Comparison of ENCODE assay signal across 14 cellular contexts in the genomic region with DNA sequence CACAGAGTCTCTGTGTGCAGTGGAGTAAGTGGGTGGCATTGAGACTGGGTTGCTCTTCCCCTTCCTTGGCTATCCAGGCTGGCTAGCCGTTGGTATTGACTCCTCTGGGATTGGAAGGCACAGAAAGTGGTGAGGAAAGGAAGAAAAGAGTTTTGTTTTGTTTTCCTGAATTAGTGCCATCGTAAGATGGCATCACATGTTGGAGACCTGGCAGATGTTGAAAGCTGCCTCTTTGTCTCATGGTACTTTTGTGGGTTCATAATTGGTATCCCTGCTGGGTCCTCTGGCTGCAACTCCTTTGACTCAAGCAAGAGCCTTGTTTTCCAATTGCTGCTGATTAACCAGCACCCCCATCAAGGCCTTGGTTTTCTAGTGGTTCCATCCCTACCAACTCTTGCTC.
DNase-seq lines count a peak whose midpoint lies in the region; ATAC-seq and TF ChIP-seq lines count a peak whose summit lies in the region.
"Had no signal": no experiment of that assay in that cellular context is flagged by ENCODE, and none has a peak within 500 bp of the region (broad histone marks: within the 10 kb centered on the region; RNA-seq: fewer than 3 reads in every experiment).

No MANE protein-coding gene starts in this region.

- no peak for TF ChIP-seq EP300 in esophagus muscularis mucosa (IDR thresholded peaks at IDR 0.05)

- H3K27ac Mint-ChIP-seq in natural killer cell treated with Interleukin-12 subunit alpha and Interleukin-12 subunit beta and Interleukin-15 and Interleukin-18, amount 100 ng/mL, for 72 hours = peak overlapping the region; percentile 64 to 69
- H3K27ac Mint-ChIP-seq in natural killer cell = no peak overlapping the region
- H3K27ac Mint-ChIP-seq: GM23338, H9 had no signal

- H3K4me1 ChIP-seq in esophagus muscularis mucosa = peaks cover 0 to 8% (median 2%) of the 10 kb centered on the region in 4 donors
- H3K4me1 ChIP-seq: Caco-2 had no signal

- no peak for DNase-seq in natural killer cell treated with Interleukin-12 subunit alpha and Interleukin-12 subunit beta and Interleukin-15 and Interleukin-18, amount 100 ng/mL, for 72 hours (ENCODE audit: low spot score)
- DNase-seq in natural killer cell = no peak
- DNase-seq in SK-MEL-5 (ENCODE audit: low read depth, low spot score) = peak; percentile 86
- DNase-seq in medulla oblongata (ENCODE audit: extremely low spot score) = peak; percentile 64
- DNase-seq in esophagus muscularis mucosa (ENCODE audit: extremely low spot score) = no peak
- DNase-seq: Caco-2; CD8-positive, alpha-beta memory T cell; H9; IMR-90 had no signal

- in situ Hi-C loops in SK-MEL-5 (cut with HindIII; ENCODE audit: low pct_unique_long_range_greater_than_20kb, low sequenced_read_pairs) = no loop called here

- H3K27me3 ChIP-seq in esophagus muscularis mucosa = no peaks in the 10 kb centered on the region

- H3K27ac ChIP-seq in esophagus muscularis mucosa (replicated peaks in 1 of 4) = no peak overlapping the region

- H3K36me3 ChIP-seq in esophagus muscularis mucosa = no peaks in the 10 kb centered on the region

- no peak for ATAC-seq in natural killer cell treated with Interleukin-12 subunit alpha and Interleukin-12 subunit beta and Interleukin-15 and Interleukin-18, amount 100 ng/mL, for 72 hours
- ATAC-seq in natural killer cell = no peak
- no peak for ATAC-seq in HG03457 (IDR thresholded peaks at IDR 0.05; ENCODE audit: unreplicated experiment)
- no peak for ATAC-seq in GM21825 (IDR thresholded peaks at IDR 0.05; ENCODE audit: unreplicated experiment)
- ATAC-seq: GM12878, GM23338 had no signal

- TF ChIP-seq CTCF in natural killer cell (IDR thresholded peaks at IDR 0.05) (no peak), esophagus muscularis mucosa (IDR thresholded peaks at IDR 0.05) (no peak)

- H3K27me3 Mint-ChIP-seq in natural killer cell treated with Interleukin-12 subunit alpha and Interleukin-12 subunit beta and Interleukin-15 and Interleukin-18, amount 100 ng/mL, for 72 hours = peaks cover 0 to 2% of the 10 kb centered on the region in 2 donors
- peaks cover 0 to 3% of the 10 kb centered on the region in 2 donors for H3K27me3 Mint-ChIP-seq in natural killer cell (ENCODE audit: low read depth in 2 of 2)
- H3K27me3 Mint-ChIP-seq: CD8-positive, alpha-beta memory T cell had no signal

- no peak for TF ChIP-seq POLR2A in esophagus muscularis mucosa (IDR thresholded peaks at IDR 0.05; ENCODE audit: low read depth)

- intact Hi-C loops in natural killer cell (cut with micrococcal nuclease) (no loop called here), esophagus muscularis mucosa (cut with DNase I) (no loop called here)

- H3K4me3 Mint-ChIP-seq in natural killer cell treated with Interleukin-12 subunit alpha and Interleukin-12 subunit beta and Interleukin-15 and Interleukin-18, amount 100 ng/mL, for 72 hours = peak overlapping the region; percentile 25
- H3K4me3 Mint-ChIP-seq in natural killer cell = no peak overlapping the region
- H3K4me3 Mint-ChIP-seq: CD14-positive monocyte; CD8-positive, alpha-beta memory T cell; GM23338; H9 had no signal

- peaks cover 29% of the 10 kb centered on the region in 2 donors for H3K4me1 Mint-ChIP-seq in natural killer cell treated with Interleukin-12 subunit alpha and Interleukin-12 subunit beta and Interleukin-15 and Interleukin-18, amount 100 ng/mL, for 72 hours (ENCODE audit: low read depth in 2 of 2)
- peaks cover 6 to 7% of the 10 kb centered on the region in 2 donors for H3K4me1 Mint-ChIP-seq in natural killer cell
- H3K4me1 Mint-ChIP-seq: CD8-positive, alpha-beta memory T cell had no signal

- no peaks in the 10 kb centered on the region for H3K9me3 ChIP-seq in esophagus muscularis mucosa
- H3K9me3 ChIP-seq: Caco-2 had no signal

- WGBS in esophagus muscularis mucosa = 100% methylated on average over 2 of the region's 2 CpGs

- peaks cover 7% of the 10 kb centered on the region for H3K36me3 Mint-ChIP-seq in natural killer cell treated with Interleukin-12 subunit alpha and Interleukin-12 subunit beta and Interleukin-15 and Interleukin-18, amount 100 ng/mL, for 72 hours
- no peaks in the 10 kb centered on the region for H3K36me3 Mint-ChIP-seq in natural killer cell
- H3K36me3 Mint-ChIP-seq: CD8-positive, alpha-beta memory T cell had no signal

- peaks cover 6% of the 10 kb centered on the region for H3K9me3 Mint-ChIP-seq in natural killer cell treated with Interleukin-12 subunit alpha and Interleukin-12 subunit beta and Interleukin-15 and Interleukin-18, amount 100 ng/mL, for 72 hours
- H3K9me3 Mint-ChIP-seq in natural killer cell = peaks cover 0 to 2% of the 10 kb centered on the region in 2 donors
- H3K9me3 Mint-ChIP-seq: CD14-positive monocyte, GM23338 had no signal

- H3K4me3 ChIP-seq in esophagus muscularis mucosa = no peak overlapping the region
- H3K4me3 ChIP-seq: GM12878, GM23338 had no signal

Comparison
In these comparisons a context has a peak if more than half of its experiments do, and no peak if none do; other contexts are left out.
1. H3K27ac Mint-ChIP-seq: peak in natural killer cell treated with Interleukin-12 subunit alpha and Interleukin-12 subunit beta and Interleukin-15 and Interleukin-18, amount 100 ng/mL, for 72 hours (2 of 2); none in natural killer cell (0 of 2).
2. DNase-seq: peak in SK-MEL-5 (single experiment) and medulla oblongata (single experiment); none in natural killer cell treated with Interleukin-12 subunit alpha and Interleukin-12 subunit beta and Interleukin-15 and Interleukin-18, amount 100 ng/mL, for 72 hours (single experiment), natural killer cell (single experiment) and esophagus muscularis mucosa (single experiment).